In genomic region chr1:223731076-223731770, GRCh38 we compare ENCODE assay signal across 8 cellular contexts. TPM values are rescaled to one million over a fixed set of nuclear protein-coding genes. Genes with fewer than 3 reads are reported as not detected.
DNase-seq lines count a peak whose midpoint lies in the region; ATAC-seq and TF ChIP-seq lines count a peak whose summit lies in the region.

No MANE protein-coding gene starts in this region.

- no peaks in the 10 kb centered on the region for H3K27me3 Mint-ChIP-seq in activated CD4-positive, alpha-beta memory T cell treated with anti-CD3 and anti-CD28 coated beads for 36 hours

- intact Hi-C loops in activated CD4-positive, alpha-beta memory T cell treated with anti-CD3 and anti-CD28 coated beads for 36 hours (cut with micrococcal nuclease), result no loop called here
- intact Hi-C loops in left ventricle myocardium inferior (cut with micrococcal nuclease), result no loop called here
- intact Hi-C loops in gastrocnemius medialis (cut with DNase I; ENCODE audit: low total_unique reads), result no loop called here

- CTCF ChIA-PET in activated CD4-positive, alpha-beta memory T cell treated with anti-CD3 and anti-CD28 coated beads for 36 hours (lab: Charles Lee), result no interaction called here

- TF ChIP-seq POLR2A in gastrocnemius medialis (IDR thresholded peaks at IDR 0.05), result no peak

- peaks cover 62% of the 10 kb centered on the region for H3K4me1 Mint-ChIP-seq in activated CD4-positive, alpha-beta memory T cell treated with anti-CD3 and anti-CD28 coated beads for 36 hours (ENCODE audit: low read depth)

- H3K4me3 ChIP-seq in left ventricle myocardium inferior (peak overlapping the region; percentile 21), gastrocnemius medialis (no peak overlapping the region)

- in situ Hi-C loops in gastrocnemius medialis (cut with MboI; ENCODE audit: low sequenced_read_pairs in 4 of 4), result no loop called here

- H3K4me1 ChIP-seq in left ventricle myocardium inferior (peaks cover 93% of the 10 kb centered on the region), gastrocnemius medialis (peaks cover 50 to 60% of the 10 kb centered on the region in 2 donors)

- ATAC-seq in gastrocnemius medialis, result peak; percentile 34 to 40

- no peaks in the 10 kb centered on the region for H3K27me3 ChIP-seq in left ventricle myocardium inferior (ENCODE audit: low read depth)
- no peaks in the 10 kb centered on the region for H3K27me3 ChIP-seq in gastrocnemius medialis

- DNase-seq in GM03348 (ENCODE audit: low spot score), result peak; percentile 72
- no peak for DNase-seq in activated CD4-positive, alpha-beta memory T cell treated with anti-CD3 and anti-CD28 coated beads for 36 hours
- DNase-seq in left ventricle myocardium inferior, result peak; percentile 72
- DNase-seq in gastrocnemius medialis, result peak in 1 of 2 donors; percentile 43
- DNase-seq in SW 1271 (lab: John Stamatoyannopoulos, UW), result no peak
- no peak for DNase-seq in occipital lobe (lab: John Stamatoyannopoulos, UW)
- DNase-seq in NCI-H1436 (lab: John Stamatoyannopoulos, UW), result no peak
- DNase-seq in GM19240 (ENCODE audit: insufficient read length, low spot score), result no peak

- H3K36me3 Mint-ChIP-seq in activated CD4-positive, alpha-beta memory T cell treated with anti-CD3 and anti-CD28 coated beads for 36 hours, result peaks cover 14% of the 10 kb centered on the region

- H3K27ac ChIP-seq in left ventricle myocardium inferior (replicated peaks), result peak overlapping the region; percentile 85
- peak overlapping the region; percentile 36 to 66 (median 60) for H3K27ac ChIP-seq in gastrocnemius medialis

- POLR2A ChIA-PET in activated CD4-positive, alpha-beta memory T cell treated with anti-CD3 and anti-CD28 coated beads for 36 hours (lab: Charles Lee), result interaction anchor here (0.9 to 1.4 kb wide), 2 partner anchors 18 kb away, joined by 3 read pairs; no protein-coding TSS in a partner anchor

- H3K9me3 Mint-ChIP-seq in activated CD4-positive, alpha-beta memory T cell treated with anti-CD3 and anti-CD28 coated beads for 36 hours, result no peaks in the 10 kb centered on the region

- H3K36me3 ChIP-seq in left ventricle myocardium inferior (peaks cover 11% of the 10 kb centered on the region), gastrocnemius medialis (peaks cover 0 to 9% of the 10 kb centered on the region in 2 donors)

- H3K27ac Mint-ChIP-seq in activated CD4-positive, alpha-beta memory T cell treated with anti-CD3 and anti-CD28 coated beads for 36 hours, result peak overlapping the region; percentile 7

- H3K9me3 ChIP-seq in left ventricle myocardium inferior (replicated peaks) (no peaks in the 10 kb centered on the region), gastrocnemius medialis (no peaks in the 10 kb centered on the region)

- no peak overlapping the region for H3K4me3 Mint-ChIP-seq in activated CD4-positive, alpha-beta memory T cell treated with anti-CD3 and anti-CD28 coated beads for 36 hours

- TF ChIP-seq CTCF in left ventricle myocardium inferior (IDR thresholded peaks at IDR 0.05; ENCODE audit: borderline replicate concordance) (no peak), gastrocnemius medialis (IDR thresholded peaks at IDR 0.05 in 4 of 5, conservative IDR thresholded peaks at IDR 0.05 in 1 of 5) (no peak)

RNA-seq across cellular contexts. Expression of gene CAPN2, which starts 18.9 kb away (rescaled TPM):
- total RNA-seq in activated CD4-positive, alpha-beta memory T cell treated with anti-CD3 and anti-CD28 coated beads for 36 hours, result 10 to 100 TPM; 61.2 to 64.5 TPM
- total RNA-seq in left ventricle myocardium inferior (65.3 TPM), gastrocnemius medialis (100 to 1,000 TPM in 2 of 4 donors, 10 to 100 TPM in 2; 42.6 to 141 (median 89.4) TPM), occipital lobe (41.5 TPM)

Comparison
In these comparisons a context has a peak if more than half of its experiments do, and no peak if none do; other contexts are left out.
1. DNase-seq: peak in GM03348 (single experiment) and left ventricle myocardium inferior (single experiment); none in activated CD4-positive, alpha-beta memory T cell treated with anti-CD3 and anti-CD28 coated beads for 36 hours (single experiment), SW 1271 (0 of 2), occipital lobe (single experiment), NCI-H1436 (single experiment) and GM19240 (single experiment).